8 cellular contexts compared by ENCODE assay signal in genomic region chr3:42804113-42804830, GRCh38. TPM values are rescaled to one million over a fixed set of nuclear protein-coding genes. Genes with fewer than 3 reads are reported as not detected.
DNase-seq lines count a peak whose midpoint lies in the region; ATAC-seq and TF ChIP-seq lines count a peak whose summit lies in the region.

TSS of gene HIGD1A (minus strand) at chr3:42804490. CDS start at chr3:42794253, 10,237 bp downstream.

- WGBS in tibial nerve, 2 donors: 1% methylated on average over 45 to 61 of the region's 63 CpGs

- peak within 1 kb of the TSS; percentile 93 for H3K27ac Mint-ChIP-seq in activated naive CD8-positive, alpha-beta T cell treated with anti-CD3 and anti-CD28 coated beads, Interleukin-2, amount 50 U/mL, for 24 hours

- H3K27ac ChIP-seq in parathyroid adenoma (peak within 1 kb of the TSS; percentile 93), tibial nerve (peak within 1 kb of the TSS; percentile 86 to 98 (median 94))

- peak within 1 kb of the TSS; percentile 95 for H3K4me3 ChIP-seq in GM12865 (ENCODE audit: low read depth, low read length)
- peak within 1 kb of the TSS; percentile 91 for H3K4me3 ChIP-seq in parathyroid adenoma (ENCODE audit: low read depth, low read length)
- H3K4me3 ChIP-seq in tibial nerve: peak within 1 kb of the TSS; percentile 67 to 90 (median 80)

- TF ChIP-seq CTCF in GM12865 (IDR thresholded peaks at IDR 0.05; ENCODE audit: insufficient read depth, low read depth, low read length, missing control alignments) (no peak), parathyroid adenoma (IDR thresholded peaks at IDR 0.05) (no peak), tibial nerve (IDR thresholded peaks at IDR 0.05) (peak in 2 of 5 experiments; percentile 37 to 38)

- H3K9ac ChIP-seq in parathyroid adenoma: peak within 1 kb of the TSS; percentile 91

- ATAC-seq in HG02763 (IDR thresholded peaks at IDR 0.05; ENCODE audit: unreplicated experiment) (peak; percentile 99), Right ventricle myocardium superior (ENCODE audit: poor library complexity) (peak; percentile 99)
- ATAC-seq in activated naive CD8-positive, alpha-beta T cell treated with anti-CD3 and anti-CD28 coated beads, Interleukin-2, amount 50 U/mL, for 24 hours: peak; percentile 100

- H3K9me3 Mint-ChIP-seq in activated naive CD8-positive, alpha-beta T cell treated with anti-CD3 and anti-CD28 coated beads, Interleukin-2, amount 50 U/mL, for 24 hours: no peaks in the 10 kb centered on the region

- peak within 1 kb of the TSS; percentile 96 for H2AFZ ChIP-seq in parathyroid adenoma

- H3K9me3 ChIP-seq in parathyroid adenoma (ENCODE audit: control insufficient read depth, low read length) (no peaks in the 10 kb centered on the region), tibial nerve (no peaks in the 10 kb centered on the region)

- H3K4me1 ChIP-seq in parathyroid adenoma: no peaks in the 10 kb centered on the region
- peaks cover 7 to 49% (median 15%) of the 10 kb centered on the region in 4 donors for H3K4me1 ChIP-seq in tibial nerve

- H3K4me3 Mint-ChIP-seq in activated naive CD8-positive, alpha-beta T cell treated with anti-CD3 and anti-CD28 coated beads, Interleukin-2, amount 50 U/mL, for 24 hours: peak within 1 kb of the TSS; percentile 99

- H3K36me3 ChIP-seq in parathyroid adenoma (ENCODE audit: control insufficient read depth, insufficient read depth, low read length) (no peaks in the 10 kb centered on the region), tibial nerve (no peaks in the 10 kb centered on the region)

- H3K4me1 Mint-ChIP-seq in activated naive CD8-positive, alpha-beta T cell treated with anti-CD3 and anti-CD28 coated beads, Interleukin-2, amount 50 U/mL, for 24 hours: peaks cover 47% of the 10 kb centered on the region

- TF ChIP-seq POLR2A in tibial nerve (IDR thresholded peaks at IDR 0.05): peak; percentile 92 to 98

- TF ChIP-seq EP300 in tibial nerve (IDR thresholded peaks at IDR 0.05): peak; percentile 86 to 98

- peak within 1 kb of the TSS; percentile 97 for H3K4me2 ChIP-seq in parathyroid adenoma (ENCODE audit: low read length)

- H3K27me3 ChIP-seq in parathyroid adenoma (ENCODE audit: control insufficient read depth, insufficient read depth, low read length): no peaks in the 10 kb centered on the region
- H3K27me3 ChIP-seq in tibial nerve: no peaks in the 10 kb centered on the region

- H3K36me3 Mint-ChIP-seq in activated naive CD8-positive, alpha-beta T cell treated with anti-CD3 and anti-CD28 coated beads, Interleukin-2, amount 50 U/mL, for 24 hours (ENCODE audit: low read depth): peaks cover 12% of the 10 kb centered on the region

- H3K27me3 Mint-ChIP-seq in activated naive CD8-positive, alpha-beta T cell treated with anti-CD3 and anti-CD28 coated beads, Interleukin-2, amount 50 U/mL, for 24 hours: peaks cover 10% of the 10 kb centered on the region

- H3K79me2 ChIP-seq in parathyroid adenoma: peaks cover 20% of the 10 kb centered on the region

- DNase-seq in GM12865 (ENCODE audit: low read depth) (peak; percentile 98), NCI-H1417 treated with DMSO at 0.1 percent for 48 hours (lab: John Stamatoyannopoulos, UW) (peak; percentile 72), SW480 (ENCODE audit: low spot score) (peak; percentile 95), Right ventricle myocardium superior (peak; percentile 98), tibial nerve (ENCODE audit: low spot score in 2 of 2) (peak; percentile 91 to 92)
- DNase-seq in activated naive CD8-positive, alpha-beta T cell treated with anti-CD3 and anti-CD28 coated beads, Interleukin-2, amount 50 U/mL, for 24 hours: peak; percentile 93

- intact Hi-C loops in Right ventricle myocardium superior (cut with DNase I): no loop called here

RNA-seq across cellular contexts. Expression of gene HIGD1A, which starts in this region (rescaled TPM):
- total RNA-seq in Right ventricle myocardium superior (320 TPM), tibial nerve (100 to 1,000 TPM; 155 to 204 (median 186) TPM)

Comparison
In these comparisons a context has a peak if more than half of its experiments do, and no peak if none do; other contexts are left out.
1. Peak in every context shown above with its lines: DNase-seq, ATAC-seq, H3K4me3 ChIP-seq and H3K27ac ChIP-seq.